In the genomic region with DNA sequence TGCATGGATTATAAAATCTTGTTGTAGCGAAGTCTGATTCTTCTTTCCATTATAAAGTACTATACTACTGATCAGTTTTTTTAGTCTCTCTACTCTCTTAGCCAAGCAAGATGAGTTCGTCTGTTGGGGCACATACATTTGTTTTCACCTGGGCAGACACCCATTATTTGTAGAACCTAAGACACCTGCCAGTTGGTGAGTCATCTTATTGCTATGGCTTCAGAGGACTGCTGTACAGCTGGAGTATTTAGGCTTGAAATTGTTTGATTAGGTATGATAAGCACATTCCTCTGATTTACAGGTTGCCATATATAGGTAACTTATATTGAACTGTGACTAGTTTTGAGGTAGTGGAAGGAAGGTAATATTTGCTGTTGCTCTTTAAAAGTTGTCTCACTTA, we compare ENCODE assay signal across 18 cellular contexts. TPM values are rescaled to one million over a fixed set of nuclear protein-coding genes. Genes with fewer than 3 reads are reported as not detected.
A peak's percentile ranks its signal among the peaks of the same experiment; 100 is the strongest.
DNase-seq lines count a peak whose midpoint lies in the region; ATAC-seq, FAIRE-seq and TF ChIP-seq lines count a peak whose summit lies in the region.
"Had no signal": no experiment of that assay in that cellular context is flagged by ENCODE, and none has a peak within 500 bp of the region (broad histone marks: within the 10 kb centered on the region; RNA-seq: fewer than 3 reads in every experiment).

No MANE protein-coding gene starts in this region.

- DNase-seq in GM18507 (ENCODE audit: extremely low spot score, insufficient read length, low read depth) (no peak), NCI-H146 treated with DMSO at 0.1 percent for 48 hours (lab: John Stamatoyannopoulos, UW; ENCODE audit: unreplicated experiment) (peak; percentile 32), K562 (ENCODE audit: extremely low read depth in 1 of 4, low spot score in 3 of 4) (no peak), mucosa of descending colon (no peak), HUDEP-2 (lab: John Stamatoyannopoulos, UW; ENCODE audit: unreplicated experiment in 76 of 76) (no peak), AML-193 (lab: John Stamatoyannopoulos, UW) (no peak), epidermal melanocyte (ENCODE audit: insufficient read length, low spot score) (no peak)
- DNase-seq: activated CD4-positive, alpha-beta memory T cell treated with anti-CD3 and anti-CD28 coated beads for 36 hours; activated gamma-delta T cell; brain microvascular endothelial cell; CD4-positive, CD25-positive, alpha-beta regulatory T cell; heart left ventricle; IMR-90; NCI-H2107; testis had no signal

- H3K9ac ChIP-seq in K562 (ENCODE audit: insufficient read depth in 1 of 2, low read depth in 2 of 2, low read length in 2 of 2), result no peak overlapping the region
- H3K9ac ChIP-seq: neural progenitor cell had no signal

- H3K9me3 ChIP-seq in K562 (replicated peaks; ENCODE audit: control insufficient read depth, insufficient read depth, low read depth, low read length), result no peaks in the 10 kb centered on the region
- H3K9me3 ChIP-seq in mucosa of descending colon, result no peaks in the 10 kb centered on the region
- H3K9me3 ChIP-seq: heart left ventricle, testis had no signal

- peaks cover 96% of the 10 kb centered on the region for H3K79me2 ChIP-seq in K562 (ENCODE audit: control insufficient read depth, insufficient read depth, low read length)

- 87% methylated on average over 2 of the region's 2 CpGs for WGBS in K562 (ENCODE audit: insufficient coverage, low coverage, missing lambda C conversion rate)

- no peak for TF ChIP-seq POLR2A in K562 (conservative IDR thresholded peaks at IDR 0.05)

- intact Hi-C loops in K562 (cut with micrococcal nuclease) (no loop called here), mucosa of descending colon (cut with DNase I, micrococcal nuclease) (no loop called here)

- POLR2A ChIA-PET in K562 (lab: Yijun Ruan, JAX), result interaction anchor here (0.6 kb wide), 1 partner anchor 321 kb away, joined by 3 read pairs; no protein-coding TSS in a partner anchor

- TF ChIP-seq EP300 in K562 (IDR thresholded peaks at IDR 0.05; ENCODE audit: low read length), result no peak

- H2AFZ ChIP-seq in K562 (ENCODE audit: low read depth, low read length), result no peak overlapping the region
- H2AFZ ChIP-seq: neural progenitor cell had no signal

- H3K4me3 ChIP-seq in K562, result no peak overlapping the region
- no peak overlapping the region for H3K4me3 ChIP-seq in mucosa of descending colon
- H3K4me3 ChIP-seq: heart left ventricle, neural progenitor cell, smooth muscle cell, testis had no signal

- no peaks in the 10 kb centered on the region for H3K9me1 ChIP-seq in K562 (ENCODE audit: control insufficient read depth, insufficient read depth, low read length)

- H3K4me1 ChIP-seq in K562 (replicated peaks in 1 of 2; ENCODE audit: control insufficient read depth in 2 of 2, insufficient read depth in 2 of 2, low read length in 2 of 2) (peaks cover 0 to 5% of the 10 kb centered on the region in 2 experiments; a peak in 1 of 5 replicates), mucosa of descending colon (ENCODE audit: low read depth) (peaks cover 8% of the 10 kb centered on the region)
- H3K4me1 ChIP-seq: neural progenitor cell, testis had no signal

- no TSS peak for BruUV-seq in K562 (replicated peaks; lab: Mats Ljungman, UMichigan)

- H3K36me3 ChIP-seq in K562 (ENCODE audit: control insufficient read depth, insufficient read depth, low read length) (peaks cover 76% of the 10 kb centered on the region), mucosa of descending colon (ENCODE audit: low read depth) (no peaks in the 10 kb centered on the region)
- H3K36me3 ChIP-seq: brain microvascular endothelial cell had no signal

- ATAC-seq in K562 (no peak), mucosa of descending colon (peak; percentile 97)
- ATAC-seq: heart left ventricle, Panc1 had no signal

- FAIRE-seq in GM18507 (lab: Jason Lieb, UNC) (peak; percentile 44), K562 (lab: Jason Lieb, UNC) (no peak)

- CTCF ChIA-PET in K562 (lab: Yijun Ruan, JAX; ENCODE audit: low intra/inter-chr PET ratio), result no interaction called here

- H3K4me2 ChIP-seq in K562 (ENCODE audit: insufficient read depth, low read length), result no peak overlapping the region
- H3K4me2 ChIP-seq: neural progenitor cell, smooth muscle cell had no signal

- H3K27ac ChIP-seq in K562 (ENCODE audit: extremely low read depth, low read depth, low read length), result no peak overlapping the region
- H3K27ac ChIP-seq: brain microvascular endothelial cell, heart left ventricle, neural progenitor cell had no signal

- no peaks in the 10 kb centered on the region for H3K27me3 ChIP-seq in K562 (ENCODE audit: control insufficient read depth in 2 of 2, insufficient read depth in 2 of 2, low read length in 2 of 2)
- H3K27me3 ChIP-seq: brain microvascular endothelial cell, heart left ventricle, neural progenitor cell, testis had no signal

- TF ChIP-seq RAD21 in K562 (CRISPR knock-in tag; conservative IDR thresholded peaks at IDR 0.05 in 1 of 2, IDR thresholded peaks at IDR 0.05 in 1 of 2), result no peak

- TF ChIP-seq CTCF in K562 (IDR thresholded peaks at IDR 0.05 in 2 of 3, conservative IDR thresholded peaks at IDR 0.05 in 1 of 3; ENCODE audit: insufficient read depth in 2 of 3, low read depth in 1 of 3, low read length in 3 of 3) (no peak), mucosa of descending colon (IDR thresholded peaks at IDR 0.05) (no peak)

- 0 out of 2 replicates have a peak, but pooled peaks cover 6% of the 10 kb centered on the region for H4K20me1 ChIP-seq in K562 (replicated peaks; ENCODE audit: control insufficient read depth, insufficient read depth, low read length)

- in situ Hi-C loops in K562 (cut with MboI), result no loop called here

RNA-seq across cellular contexts. Expression of gene RBM15, which starts 17.2 kb away (rescaled TPM):
- 242 and 282 TPM in 2 replicates for total RNA-seq in K562 (2011; cell fraction: chromatin; rRNA removed; ENCODE audit: low replicate concordance)
- total RNA-seq in K562 (2011; cell fraction: nucleolus; rRNA removed), result 217 and 228 TPM in 2 replicates
- 127 and 197 TPM in 2 replicates for total RNA-seq in K562 (2011; cell fraction: nucleoplasm; rRNA removed)
- total RNA-seq in K562 (2014; rRNA removed), result 63.4 and 67.7 TPM in 2 replicates
- 43.4 and 45.3 TPM in 2 replicates for total RNA-seq in K562 (2014; rRNA removed; fragmentation: Illumina TruSeq; extraction: Trizol)
- 57.6 and 58.3 TPM in 2 replicates for total RNA-seq in K562 (2015; rRNA removed; fragmentation: Illumina TruSeq; extraction: Trizol)
- total RNA-seq in K562 (2021), result 53.4 and 56.1 TPM in 2 replicates
- polyA plus RNA-seq in K562 (2011; rRNA removed), result 28.2 and 32.1 TPM in 2 replicates
- polyA plus RNA-seq in K562 (2011; cell fraction: cytosol; rRNA removed), result 25.2 and 25.5 TPM in 2 replicates
- 67.3 and 94.0 TPM in 2 replicates for polyA plus RNA-seq in K562 (2011; cell fraction: nucleus; rRNA removed)
- polyA plus RNA-seq in K562 (2012), result 11.9 and 12.9 TPM in 2 replicates
- 16.9 and 17.1 TPM in 2 replicates for polyA plus RNA-seq in K562 (2014; fragmentation: Illumina TruSeq; extraction: Trizol)
- polyA plus RNA-seq in K562 (2014; fragmentation: Nextera tagmentation; extraction: Ambion mirVana), result 1 to 10 TPM; 2.4 to 4.7 TPM
- 25.2 and 29.1 TPM in 2 replicates for polyA plus RNA-seq in K562 (2014; rRNA removed)
- polyA minus RNA-seq in K562 (2011; rRNA and poly(A)+ RNA removed), result 164 and 169 TPM in 2 replicates
- 57.9 and 59.4 TPM in 2 replicates for polyA minus RNA-seq in K562 (2011; cell fraction: cytosol; rRNA and poly(A)+ RNA removed)
- polyA minus RNA-seq in K562 (2011; cell fraction: nucleus; rRNA and poly(A)+ RNA removed), result 287 and 388 TPM in 2 replicates
- 10 to 100 TPM; 24.1 to 29.0 (median 26.7) TPM for total RNA-seq in mucosa of descending colon

RNA-seq across cellular contexts. Expression of gene SLC16A4, which starts 34.4 kb away (rescaled TPM):
- 1.0 and 3.1 TPM in 2 replicates for total RNA-seq in K562 (2011; cell fraction: chromatin; rRNA removed; ENCODE audit: low replicate concordance)
- 0.39 TPM in 1 of 2 replicates, not detected in the other for total RNA-seq in K562 (2011; cell fraction: nucleolus; rRNA removed)
- 1.0 and 1.5 TPM in 2 replicates for total RNA-seq in K562 (2011; cell fraction: nucleoplasm; rRNA removed)
- total RNA-seq in K562 (2014; rRNA removed) (0.16 TPM in 1 of 2 replicates, not detected in the other), K562 (2014; rRNA removed; fragmentation: Illumina TruSeq; extraction: Trizol) (0.19 and 0.29 TPM in 2 replicates), K562 (2015; rRNA removed; fragmentation: Illumina TruSeq; extraction: Trizol) (0.04 TPM in 1 of 2 replicates, not detected in the other), K562 (2021) (0.07 and 0.29 TPM in 2 replicates), mucosa of descending colon (1 to 10 TPM in 2 of 3 donors, under 1 TPM in 1; 0.67 to 4.4 (median 1.8) TPM)
- polyA plus RNA-seq in K562 (2011; rRNA removed) (0.31 and 0.39 TPM in 2 replicates), K562 (2014; fragmentation: Illumina TruSeq; extraction: Trizol) (0.12 and 0.26 TPM in 2 replicates), K562 (2014; fragmentation: Nextera tagmentation; extraction: Ambion mirVana) (under 1 TPM; 0.20 to 0.23 TPM), K562 (2014; rRNA removed) (0.16 and 0.34 TPM in 2 replicates)
- polyA plus RNA-seq in K562 (2011; cell fraction: cytosol; rRNA removed), result 0.04 and 0.46 TPM in 2 replicates
- polyA plus RNA-seq in K562 (2011; cell fraction: nucleus; rRNA removed), result 0.38 and 0.90 TPM in 2 replicates
- 0.39 and 0.97 TPM in 2 replicates for polyA plus RNA-seq in K562 (2012)
- 0.07 and 0.78 TPM in 2 replicates for polyA minus RNA-seq in K562 (2011; rRNA and poly(A)+ RNA removed)
- not detected in 2 replicates for polyA minus RNA-seq in K562 (2011; cell fraction: cytosol; rRNA and poly(A)+ RNA removed)
- polyA minus RNA-seq in K562 (2011; cell fraction: nucleus; rRNA and poly(A)+ RNA removed), result 0.22 TPM in 1 of 2 replicates, not detected in the other
- total RNA-seq: CD4-positive, CD25-positive, alpha-beta regulatory T cell had no signal

RNA-seq across cellular contexts. Expression of gene LAMTOR5, which starts 51.1 kb away (rescaled TPM):
- total RNA-seq in K562 (2011; cell fraction: chromatin; rRNA removed; ENCODE audit: low replicate concordance), result 40.9 and 52.1 TPM in 2 replicates
- total RNA-seq in K562 (2011; cell fraction: nucleolus; rRNA removed), result 63.2 and 70.9 TPM in 2 replicates
- total RNA-seq in K562 (2011; cell fraction: nucleoplasm; rRNA removed), result 77.4 and 94.5 TPM in 2 replicates
- total RNA-seq in K562 (2014; rRNA removed), result 191 and 206 TPM in 2 replicates
- total RNA-seq in K562 (2014; rRNA removed; fragmentation: Illumina TruSeq; extraction: Trizol), result 123 and 130 TPM in 2 replicates
- total RNA-seq in K562 (2015; rRNA removed; fragmentation: Illumina TruSeq; extraction: Trizol), result 107 and 118 TPM in 2 replicates
- total RNA-seq in K562 (2021), result 169 and 198 TPM in 2 replicates
- polyA plus RNA-seq in K562 (2011; rRNA removed), result 537 and 538 TPM in 2 replicates
- polyA plus RNA-seq in K562 (2011; cell fraction: cytosol; rRNA removed), result 530 and 732 TPM in 2 replicates
- 174 and 259 TPM in 2 replicates for polyA plus RNA-seq in K562 (2011; cell fraction: nucleus; rRNA removed)
- 318 and 451 TPM in 2 replicates for polyA plus RNA-seq in K562 (2012)
- 229 and 241 TPM in 2 replicates for polyA plus RNA-seq in K562 (2014; fragmentation: Illumina TruSeq; extraction: Trizol)
- 100 to 1,000 TPM; 648 to 712 TPM for polyA plus RNA-seq in K562 (2014; fragmentation: Nextera tagmentation; extraction: Ambion mirVana)
- polyA plus RNA-seq in K562 (2014; rRNA removed), result 320 and 438 TPM in 2 replicates
- polyA minus RNA-seq in K562 (2011; rRNA and poly(A)+ RNA removed), result 150 and 153 TPM in 2 replicates
- 52.8 and 60.1 TPM in 2 replicates for polyA minus RNA-seq in K562 (2011; cell fraction: cytosol; rRNA and poly(A)+ RNA removed)
- 27.1 and 59.8 TPM in 2 replicates for polyA minus RNA-seq in K562 (2011; cell fraction: nucleus; rRNA and poly(A)+ RNA removed)
- 100 to 1,000 TPM in 2 of 3 donors, 10 to 100 TPM in 1; 95.3 to 114 (median 108) TPM for total RNA-seq in mucosa of descending colon
